12 cellular contexts compared by ENCODE assay signal in the genomic region with DNA sequence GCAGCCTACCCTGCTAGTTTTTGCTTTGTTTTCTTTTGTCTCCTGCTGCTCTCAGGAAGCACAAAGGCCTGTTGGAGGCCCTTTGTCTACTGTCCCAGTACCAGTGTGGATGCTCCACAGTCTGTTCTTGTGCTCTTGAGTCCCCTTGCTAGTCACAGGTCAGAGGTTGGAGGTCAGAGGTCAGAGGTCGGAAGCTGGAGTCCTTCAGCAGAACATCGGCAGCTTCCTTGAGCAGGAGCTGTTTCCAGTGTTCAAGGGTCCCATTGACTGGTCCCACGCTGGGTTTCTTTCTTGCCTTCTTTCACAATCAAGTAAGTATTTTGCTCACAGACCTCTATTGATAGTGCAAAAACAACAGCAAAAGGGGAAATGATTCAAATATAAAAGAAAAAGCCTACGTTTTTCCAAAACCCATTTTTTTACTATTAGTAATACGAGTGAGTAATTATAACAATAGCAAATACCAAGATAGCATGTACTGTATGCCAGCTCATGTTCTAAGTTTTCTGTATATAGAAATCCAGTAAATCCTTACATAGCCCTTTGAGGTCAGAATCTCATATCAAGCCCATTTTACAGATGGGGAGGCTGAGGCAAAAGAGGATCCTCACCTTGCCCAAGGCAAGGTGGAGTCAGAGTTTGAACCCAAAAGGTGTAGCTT. TPM values are rescaled to one million over a fixed set of nuclear protein-coding genes. Genes with fewer than 3 reads are reported as not detected.
A peak's percentile ranks its signal among the peaks of the same experiment; 100 is the strongest.
DNase-seq lines count a peak whose midpoint lies in the region; ATAC-seq and TF ChIP-seq lines count a peak whose summit lies in the region.
"Had no signal": no experiment of that assay in that cellular context is flagged by ENCODE, and none has a peak within 500 bp of the region (broad histone marks: within the 10 kb centered on the region; RNA-seq: fewer than 3 reads in every experiment).

No MANE protein-coding gene starts in this region.

- H3K9me3 ChIP-seq in MG63, result no peaks in the 10 kb centered on the region; the same call in 1 of the 2 replicates

- no peaks in the 10 kb centered on the region for H3K27me3 ChIP-seq in MG63
- H3K27me3 ChIP-seq: tibial artery had no signal

- ATAC-seq in HG03439 (IDR thresholded peaks at IDR 0.05; ENCODE audit: unreplicated experiment) (no peak), GM18909 (IDR thresholded peaks at IDR 0.05; ENCODE audit: poor library complexity, unreplicated experiment) (no peak), GM21786 (IDR thresholded peaks at IDR 0.05; ENCODE audit: unreplicated experiment) (no peak), HG03135 (IDR thresholded peaks at IDR 0.05; ENCODE audit: unreplicated experiment) (no peak)

- no peak for TF ChIP-seq CTCF in coronary artery (IDR thresholded peaks at IDR 0.05)

- H3K27ac ChIP-seq in coronary artery, result peak overlapping the region; percentile 46 to 61
- H3K27ac ChIP-seq: tibial artery had no signal

- no peaks in the 10 kb centered on the region for H3K36me3 ChIP-seq in MG63
- H3K36me3 ChIP-seq: tibial artery had no signal

- DNase-seq in AG08395 (ENCODE audit: low spot score), result peak; percentile 66
- DNase-seq in MG63, result peak; percentile 35
- no peak for DNase-seq in coronary artery (ENCODE audit: low spot score)
- DNase-seq in medulla oblongata (ENCODE audit: extremely low spot score), result peak; percentile 25
- DNase-seq: C1 segment of cervical spinal cord, GF-D8, H9 had no signal

- H3K4me3 ChIP-seq in MG63 (no peak overlapping the region), coronary artery (no peak overlapping the region)
- H3K4me3 ChIP-seq: tibial artery had no signal

RNA-seq across cellular contexts. Expression of a gene that starts 10.9 kb away (rescaled TPM):
- 1.4 and 2.2 TPM in 2 replicates for total RNA-seq in MG63 (2014; rRNA removed; shearing (Covaris generic); ENCODE audit: low replicate concordance)

RNA-seq across cellular contexts. Expression of a gene that starts 50.4 kb away (rescaled TPM):
- 13.6 and 52.0 TPM in 2 replicates for total RNA-seq in MG63 (2014; rRNA removed; shearing (Covaris generic); ENCODE audit: low replicate concordance)
